ENCODE assay signal across 8 cellular contexts in the genomic region with DNA sequence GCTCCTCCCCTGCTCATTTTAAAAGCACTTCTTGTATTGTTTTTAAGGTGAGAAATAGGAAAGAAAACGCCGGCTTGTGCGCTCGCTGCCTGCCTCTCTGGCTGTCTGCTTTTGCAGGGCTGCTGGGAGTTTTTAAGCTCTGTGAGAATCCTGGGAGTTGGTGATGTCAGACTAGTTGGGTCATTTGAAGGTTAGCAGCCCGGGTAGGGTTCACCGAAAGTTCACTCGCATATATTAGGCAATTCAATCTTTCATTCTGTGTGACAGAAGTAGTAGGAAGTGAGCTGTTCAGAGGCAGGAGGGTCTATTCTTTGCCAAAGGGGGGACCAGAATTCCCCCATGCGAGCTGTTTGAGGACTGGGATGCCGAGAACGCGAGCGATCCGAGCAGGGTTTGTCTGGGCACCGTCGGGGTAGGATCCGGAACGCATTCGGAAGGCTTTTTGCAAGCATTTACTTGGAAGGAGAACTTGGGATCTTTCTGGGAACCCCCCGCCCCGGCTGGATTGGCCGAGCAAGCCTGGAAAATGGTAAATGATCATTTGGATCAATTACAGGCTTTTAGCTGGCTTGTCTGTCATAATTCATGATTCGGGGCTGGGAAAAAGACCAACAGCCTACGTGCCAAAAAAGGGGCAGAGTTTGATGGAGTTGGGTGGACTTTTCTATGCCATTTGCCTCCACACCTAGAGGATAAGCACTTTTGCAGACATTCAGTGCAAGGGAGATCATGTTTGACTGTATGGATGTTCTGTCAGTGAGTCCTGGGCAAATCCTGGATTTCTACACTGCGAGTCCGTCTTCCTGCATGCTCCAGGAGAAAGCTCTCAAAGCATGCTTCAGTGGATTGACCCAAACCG. TPM values are rescaled to one million over a fixed set of nuclear protein-coding genes. Genes with fewer than 3 reads are reported as not detected.
DNase-seq lines count a peak whose midpoint lies in the region; ATAC-seq and TF ChIP-seq lines count a peak whose summit lies in the region.

Gene RARB (plus strand): TSS at position 261 of the 859 bp plus-strand sequence. CDS start 469 bp downstream, at position 730.

- no peak within 1 kb of the TSS for H3K27ac Mint-ChIP-seq in activated CD8-positive, alpha-beta memory T cell treated with anti-CD3 and anti-CD28 coated beads, Interleukin-2, amount 10 ng/mL, durations not matched to agents 7 days and 5 days

- H3K27ac ChIP-seq in SK-N-MC: no peak within 1 kb of the TSS
- H3K27ac ChIP-seq in esophagus squamous epithelium: peak within 1 kb of the TSS; percentile 85 to 96 (median 90)

- POLR2A ChIA-PET in GM10248 (lab: Yijun Ruan, JAX): no interaction called here

- 0 to 4% methylated on average over 16 to 25 of the region's 26 CpGs for WGBS in esophagus squamous epithelium, 2 donors

- H3K36me3 ChIP-seq in SK-N-MC (ENCODE audit: insufficient read depth, low read length) (no peaks in the 10 kb centered on the region), esophagus squamous epithelium (no peaks in the 10 kb centered on the region)

- no peaks in the 10 kb centered on the region for H3K9me3 Mint-ChIP-seq in activated CD8-positive, alpha-beta memory T cell treated with anti-CD3 and anti-CD28 coated beads, Interleukin-2, amount 10 ng/mL, durations not matched to agents 7 days and 5 days (ENCODE audit: low read depth)

- TF ChIP-seq CTCF in GM10248 (IDR thresholded peaks at IDR 0.05; ENCODE audit: control extremely low read depth, extremely low read depth, low read depth, missing control alignments) (no peak), esophagus squamous epithelium (IDR thresholded peaks at IDR 0.05) (no peak)

- H3K4me3 ChIP-seq in SK-N-MC (peak within 1 kb of the TSS; percentile 78), esophagus squamous epithelium (peak within 1 kb of the TSS; percentile 44 to 76 (median 59))

- DNase-seq in GM10248 (ENCODE audit: extremely low spot score) (peak; percentile 29), SK-N-MC (ENCODE audit: low read depth, low spot score) (peak; percentile 10), esophagus squamous epithelium (lab: John Stamatoyannopoulos, UW) (no peak), middle frontal gyrus (ENCODE audit: extremely low spot score, low spot score) (peak; percentile 56), ureter (ENCODE audit: low spot score) (peak; percentile 81)
- no peak for DNase-seq in activated CD8-positive, alpha-beta memory T cell treated with anti-CD3 and anti-CD28 coated beads, Interleukin-2, amount 10 ng/mL, durations not matched to agents 7 days and 5 days

- H3K9me3 ChIP-seq in SK-N-MC (ENCODE audit: low read depth, low read length) (no peaks in the 10 kb centered on the region), esophagus squamous epithelium (no peaks in the 10 kb centered on the region)

- no peaks in the 10 kb centered on the region for H3K27me3 ChIP-seq in esophagus squamous epithelium

- TF ChIP-seq POLR2A in esophagus squamous epithelium (IDR thresholded peaks at IDR 0.05): peak in 3 of 4 donors; percentile 77 to 93 (median 89)

- CTCF ChIA-PET in GM10248 (lab: Yijun Ruan, JAX): interaction anchor here (0.6 kb wide), 1 partner anchor 13 kb away, joined by 3 read pairs; no protein-coding TSS in a partner anchor
- CTCF ChIA-PET in activated CD8-positive, alpha-beta memory T cell treated with anti-CD3 and anti-CD28 coated beads, Interleukin-2, amount 10 ng/mL, durations not matched to agents 7 days and 5 days (lab: Charles Lee): no interaction called here

- H3K4me3 Mint-ChIP-seq in activated CD8-positive, alpha-beta memory T cell treated with anti-CD3 and anti-CD28 coated beads, Interleukin-2, amount 10 ng/mL, durations not matched to agents 7 days and 5 days: no peak within 1 kb of the TSS

- ATAC-seq in HG03342 (IDR thresholded peaks at IDR 0.05; ENCODE audit: unreplicated experiment): peak; percentile 48
- no peak for ATAC-seq in activated CD8-positive, alpha-beta memory T cell treated with anti-CD3 and anti-CD28 coated beads, Interleukin-2, amount 10 ng/mL, durations not matched to agents 7 days and 5 days
- ATAC-seq in HG03460 (IDR thresholded peaks at IDR 0.05; ENCODE audit: unreplicated experiment): no peak

- H3K9ac ChIP-seq in SK-N-MC (ENCODE audit: insufficient read length): peak within 1 kb of the TSS; percentile 37

- no peaks in the 10 kb centered on the region for H3K36me3 Mint-ChIP-seq in activated CD8-positive, alpha-beta memory T cell treated with anti-CD3 and anti-CD28 coated beads, Interleukin-2, amount 10 ng/mL, durations not matched to agents 7 days and 5 days

- H3K4me1 Mint-ChIP-seq in activated CD8-positive, alpha-beta memory T cell treated with anti-CD3 and anti-CD28 coated beads, Interleukin-2, amount 10 ng/mL, durations not matched to agents 7 days and 5 days: peaks cover 3% of the 10 kb centered on the region

- H3K27me3 Mint-ChIP-seq in activated CD8-positive, alpha-beta memory T cell treated with anti-CD3 and anti-CD28 coated beads, Interleukin-2, amount 10 ng/mL, durations not matched to agents 7 days and 5 days: peaks cover 59% of the 10 kb centered on the region

- intact Hi-C loops in esophagus squamous epithelium (cut with DNase I): no loop called here

- H3K4me1 ChIP-seq in esophagus squamous epithelium: peaks cover 7 to 86% (median 19%) of the 10 kb centered on the region in 3 donors

RNA-seq across cellular contexts. Expression of gene RARB, which starts in this region (rescaled TPM):
- total RNA-seq in esophagus squamous epithelium: 1 to 10 TPM; 1.9 to 9.0 (median 3.5) TPM
- 14.0 TPM for total RNA-seq in ureter
- not detected for total RNA-seq in activated CD8-positive, alpha-beta memory T cell treated with anti-CD3 and anti-CD28 coated beads, Interleukin-2, amount 10 ng/mL, durations not matched to agents 7 days and 5 days

Comparison
In these comparisons a context has a peak if more than half of its experiments do, and no peak if none do; other contexts are left out.
1. DNase-seq: peak in GM10248 (single experiment), SK-N-MC (single experiment), middle frontal gyrus (single experiment) and ureter (single experiment); none in esophagus squamous epithelium (single experiment) and activated CD8-positive, alpha-beta memory T cell treated with anti-CD3 and anti-CD28 coated beads, Interleukin-2, amount 10 ng/mL, durations not matched to agents 7 days and 5 days (single experiment).